1 cellular context compared by ENCODE assay signal in the genomic region with DNA sequence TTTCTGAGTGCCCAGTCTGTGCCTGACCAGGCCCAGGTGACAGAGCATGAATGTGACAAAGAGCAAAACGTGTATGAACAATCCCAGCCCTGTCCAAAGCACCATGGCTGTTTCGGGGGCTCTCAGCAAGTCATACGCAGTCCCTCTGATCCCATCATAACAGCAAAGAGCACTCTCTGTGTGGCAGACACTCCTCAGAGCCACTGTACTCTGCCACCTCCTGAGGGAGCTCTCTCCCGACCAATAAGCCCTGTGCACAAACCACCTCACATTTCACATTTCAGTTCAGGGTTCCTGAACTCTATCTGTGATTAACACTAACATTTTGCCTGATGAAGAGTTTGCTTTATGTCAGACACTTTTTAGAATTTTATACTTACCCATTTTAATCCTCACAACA.
TF ChIP-seq lines count a peak whose summit lies in the region.

No MANE protein-coding gene starts in this region.

TF ChIP-seq in H1, 55 proteins besides CTCF, POLR2A, EP300 and RAD21:
- TF ChIP-seq CBX5 (IDR thresholded peaks at IDR 0.05; ENCODE audit: low read depth, low read length) (no peak), NRF1 (IDR thresholded peaks at IDR 0.05; ENCODE audit: low read depth, low read length) (no peak), JUN (IDR thresholded peaks at IDR 0.05; ENCODE audit: low read depth, low read length) (no peak), HDAC6 (IDR thresholded peaks at IDR 0.05; ENCODE audit: low read depth, low read length) (no peak)
